In genomic region chr17:34706029-34706428, GRCh38 we compare ENCODE assay signal across 12 cellular contexts.
A peak's percentile ranks its signal among the peaks of the same experiment; 100 is the strongest.
DNase-seq lines count a peak whose midpoint lies in the region; ATAC-seq, FAIRE-seq and TF ChIP-seq lines count a peak whose summit lies in the region.
"Had no signal": no experiment of that assay in that cellular context is flagged by ENCODE, and none has a peak within 500 bp of the region (broad histone marks: within the 10 kb centered on the region; RNA-seq: fewer than 3 reads in every experiment).

No MANE protein-coding gene starts in this region.

- no peak overlapping the region for H3K4me2 ChIP-seq in DND-41 (ENCODE audit: insufficient read depth, low read length)

- no peaks in the 10 kb centered on the region for H3K4me1 ChIP-seq in DND-41 (ENCODE audit: insufficient read depth, low read length)
- H3K4me1 ChIP-seq in kidney (ENCODE audit: control insufficient read depth in 1 of 2, insufficient read depth in 1 of 2, low read depth in 1 of 2, low read length in 2 of 2): no peaks in the 10 kb centered on the region

- POLR2A ChIA-PET in activated CD8-positive, alpha-beta T cell treated with anti-CD3 and anti-CD28 coated beads, Interleukin-2, amount 10 ng/mL, durations not matched to agents 7 days and 5 days (lab: Charles Lee): no interaction called here

- no peak overlapping the region for H3K9ac ChIP-seq in DND-41 (ENCODE audit: low read depth, low read length)
- H3K9ac ChIP-seq in kidney (ENCODE audit: low read length in 2 of 2): no peak overlapping the region

- H3K4me1 Mint-ChIP-seq in activated CD8-positive, alpha-beta T cell treated with anti-CD3 and anti-CD28 coated beads, Interleukin-2, amount 10 ng/mL, durations not matched to agents 7 days and 5 days (ENCODE audit: low read depth): no peaks in the 10 kb centered on the region
- H3K4me1 Mint-ChIP-seq: memory B cell had no signal

- no peaks in the 10 kb centered on the region for H3K9me3 Mint-ChIP-seq in activated CD8-positive, alpha-beta T cell treated with anti-CD3 and anti-CD28 coated beads, Interleukin-2, amount 10 ng/mL, durations not matched to agents 7 days and 5 days (ENCODE audit: insufficient read depth)
- H3K9me3 Mint-ChIP-seq: T-helper 2 cell treated with Interferon-gamma antibody and Interleukin-4, amounts not matched to agents 5 μg/mL and 100 μg/mL, for 36 hours had no signal

- no peak for TF ChIP-seq EP300 in Ishikawa (IDR thresholded peaks at IDR 0.05; ENCODE audit: borderline replicate concordance)

- DNase-seq in DND-41 (peak; percentile 59), kidney (no peak), NCI-H187 (lab: John Stamatoyannopoulos, UW) (no peak)
- peak; percentile 48 for DNase-seq in activated CD8-positive, alpha-beta T cell treated with anti-CD3 and anti-CD28 coated beads, Interleukin-2, amount 10 ng/mL, durations not matched to agents 7 days and 5 days
- DNase-seq: NCI-H446 treated with DMSO at 0.1 percent for 48 hours had no signal

- peaks cover 3% of the 10 kb centered on the region for H3K27me3 ChIP-seq in DND-41 (ENCODE audit: insufficient read depth, low read length, poor library complexity)

- no peaks in the 10 kb centered on the region for H3K36me3 Mint-ChIP-seq in activated CD8-positive, alpha-beta T cell treated with anti-CD3 and anti-CD28 coated beads, Interleukin-2, amount 10 ng/mL, durations not matched to agents 7 days and 5 days (ENCODE audit: low read depth)
- H3K36me3 Mint-ChIP-seq: activated naive CD4-positive, alpha-beta T cell treated with anti-CD3 and anti-CD28 coated beads, Interleukin-2, amount 50 U/mL, for 72 hours; memory B cell had no signal

- intact Hi-C loops in kidney (cut with DNase I): no loop called here

- no peaks in the 10 kb centered on the region for H3K79me2 ChIP-seq in DND-41 (ENCODE audit: insufficient read depth, low read length)

- H3K4me3 Mint-ChIP-seq in activated CD8-positive, alpha-beta T cell treated with anti-CD3 and anti-CD28 coated beads, Interleukin-2, amount 10 ng/mL, durations not matched to agents 7 days and 5 days: no peak overlapping the region
- H3K4me3 Mint-ChIP-seq: memory B cell; T-helper 2 cell treated with Interferon-gamma antibody and Interleukin-4, amounts not matched to agents 5 μg/mL and 100 μg/mL, for 36 hours had no signal

- peaks cover 4% of the 10 kb centered on the region for H3K27me3 Mint-ChIP-seq in activated CD8-positive, alpha-beta T cell treated with anti-CD3 and anti-CD28 coated beads, Interleukin-2, amount 10 ng/mL, durations not matched to agents 7 days and 5 days (ENCODE audit: low read depth)

- no peak overlapping the region for H2AFZ ChIP-seq in DND-41 (ENCODE audit: low read depth, low read length)

- H3K27ac ChIP-seq in DND-41 (ENCODE audit: low read length) (no peak overlapping the region), kidney (ENCODE audit: low read depth in 2 of 2, low read length in 2 of 2) (no peak overlapping the region)

- no peak for ATAC-seq in DND-41 (ENCODE audit: insufficient read depth, low read depth)
- no peak for ATAC-seq in activated CD8-positive, alpha-beta T cell treated with anti-CD3 and anti-CD28 coated beads, Interleukin-2, amount 10 ng/mL, durations not matched to agents 7 days and 5 days
- no peak for ATAC-seq in GM21737 (IDR thresholded peaks at IDR 0.05; ENCODE audit: unreplicated experiment)
- no peak for ATAC-seq in HG02759 (IDR thresholded peaks at IDR 0.05; ENCODE audit: unreplicated experiment)
- ATAC-seq: activated naive CD4-positive, alpha-beta T cell treated with anti-CD3 and anti-CD28 coated beads, Interleukin-2, amount 50 U/mL, for 72 hours; esophagus mucosa had no signal

- CTCF ChIA-PET in activated CD8-positive, alpha-beta T cell treated with anti-CD3 and anti-CD28 coated beads, Interleukin-2, amount 10 ng/mL, durations not matched to agents 7 days and 5 days (lab: Charles Lee): no interaction called here

- no peaks in the 10 kb centered on the region for H3K9me3 ChIP-seq in DND-41 (ENCODE audit: insufficient read depth, low read length, severe bottlenecking)
- H3K9me3 ChIP-seq in kidney (ENCODE audit: control insufficient read depth in 1 of 2, low read length in 2 of 2): no peaks in the 10 kb centered on the region

- TF ChIP-seq CTCF in DND-41 (IDR thresholded peaks at IDR 0.05; ENCODE audit: borderline replicate concordance, extremely low read depth, low read length, poor library complexity, severe bottlenecking) (no peak), kidney (IDR thresholded peaks at IDR 0.05; ENCODE audit: borderline replicate concordance, extremely low read depth, insufficient read depth) (no peak)

- no peak for TF ChIP-seq RAD21 in Ishikawa (IDR thresholded peaks at IDR 0.05; ENCODE audit: low read depth)

- H4K20me1 ChIP-seq in DND-41 (ENCODE audit: insufficient read depth, low read length): peaks cover 4% of the 10 kb centered on the region; the same call in 1 of the 2 replicates

- H3K27ac Mint-ChIP-seq in activated CD8-positive, alpha-beta T cell treated with anti-CD3 and anti-CD28 coated beads, Interleukin-2, amount 10 ng/mL, durations not matched to agents 7 days and 5 days: no peak overlapping the region
- H3K27ac Mint-ChIP-seq: activated naive CD4-positive, alpha-beta T cell treated with anti-CD3 and anti-CD28 coated beads, Interleukin-2, amount 50 U/mL, for 72 hours; memory B cell; T-helper 2 cell treated with Interferon-gamma antibody and Interleukin-4, amounts not matched to agents 5 μg/mL and 100 μg/mL, for 36 hours had no signal

- H3K4me3 ChIP-seq in DND-41 (ENCODE audit: low read depth in 1 of 2, low read length in 2 of 2): no peak overlapping the region
- no peak overlapping the region for H3K4me3 ChIP-seq in kidney (ENCODE audit: low read length in 2 of 2)

- peak; percentile 8 for FAIRE-seq in kidney (lab: Jason Lieb, UNC)

- H3K36me3 ChIP-seq in DND-41 (ENCODE audit: insufficient read depth, low read length) (no peaks in the 10 kb centered on the region), kidney (ENCODE audit: control insufficient read depth in 1 of 2, insufficient read depth in 2 of 2, low read length in 2 of 2) (no peaks in the 10 kb centered on the region)

TF ChIP-seq in Ishikawa, 13 proteins besides CTCF, POLR2A, EP300 and RAD21:
- TF ChIP-seq REST (IDR thresholded peaks at IDR 0.05; ENCODE audit: low read depth): peak; percentile 90
- TF ChIP-seq EGR1 (IDR thresholded peaks at IDR 0.05): no peak

Comparison
In these comparisons a context has a peak if more than half of its experiments do, and no peak if none do; other contexts are left out.
1. DNase-seq: peak in DND-41 (single experiment) and activated CD8-positive, alpha-beta T cell treated with anti-CD3 and anti-CD28 coated beads, Interleukin-2, amount 10 ng/mL, durations not matched to agents 7 days and 5 days (single experiment); none in kidney (single experiment) and NCI-H187 (0 of 2).